ENCODE assay signal across 17 cellular contexts in the genomic region with DNA sequence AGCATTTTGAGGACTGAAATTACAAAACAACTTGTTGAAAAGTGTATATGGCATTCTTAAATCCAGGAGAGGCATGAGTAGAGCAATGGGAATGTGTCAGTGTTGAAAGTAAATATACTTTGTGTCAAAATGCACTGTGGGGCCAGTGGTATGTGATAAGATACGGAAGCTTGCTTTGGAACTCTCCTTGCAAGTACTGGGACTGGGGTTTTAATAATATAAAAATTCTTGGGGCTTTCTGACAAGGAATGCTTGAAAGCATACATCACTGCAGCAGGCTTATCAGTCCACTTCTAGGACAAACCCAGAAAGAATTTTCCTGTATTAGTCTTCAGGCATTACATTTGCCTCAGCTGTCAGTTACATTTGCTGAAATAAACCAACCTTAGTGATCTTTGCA.
DNase-seq lines count a peak whose midpoint lies in the region; ATAC-seq and TF ChIP-seq lines count a peak whose summit lies in the region.
"Had no signal": no experiment of that assay in that cellular context is flagged by ENCODE, and none has a peak within 500 bp of the region (broad histone marks: within the 10 kb centered on the region; RNA-seq: fewer than 3 reads in every experiment).

No MANE protein-coding gene starts in this region.

- DNase-seq in AG09309 (ENCODE audit: low read depth) (peak; percentile 59), PC-3 (peak; percentile 90), fibroblast of pulmonary artery (ENCODE audit: low read depth) (peak; percentile 88), non-pigmented ciliary epithelial cell (ENCODE audit: low read depth) (peak; percentile 78), GF-D8 (lab: John Stamatoyannopoulos, UW) (no peak), G401 (ENCODE audit: low spot score) (no peak)
- DNase-seq: activated CD4-positive, alpha-beta T cell treated with anti-CD3 and anti-CD28 coated beads for 4 hours; hypothalamus; NCI-H82; nephron progenitor cell; RPMI8226 had no signal

- H3K9me2 ChIP-seq in PC-3 (replicated peaks; ENCODE audit: low read length): peaks cover 9% of the 10 kb centered on the region

- in situ Hi-C loops in G401 (cut with HindIII; ENCODE audit: low sequenced_read_pairs): no loop called here

- no peaks in the 10 kb centered on the region for H3K27me3 ChIP-seq in PC-3 (ENCODE audit: low read length)
- H3K27me3 ChIP-seq: BLaER1 treated with 17β-estradiol and CSF1 and Interleukin-3, amounts not matched to agents 10 nM and 100 nM; tibial nerve had no signal

- H3K4me2 ChIP-seq in PC-3 (ENCODE audit: low read length): peak overlapping the region; percentile 0
- H3K4me2 ChIP-seq: BLaER1 treated with 17β-estradiol and CSF1 and Interleukin-3, amounts not matched to agents 10 nM and 100 nM had no signal

- TF ChIP-seq CTCF in AG09309 (IDR thresholded peaks at IDR 0.05; ENCODE audit: control insufficient read depth, insufficient read depth, low read depth, low read length, missing control alignments) (no peak), PC-3 (conservative IDR thresholded peaks at IDR 0.05; ENCODE audit: low read depth, low read length) (no peak), fibroblast of pulmonary artery (IDR thresholded peaks at IDR 0.05; ENCODE audit: low read length, missing control alignments) (no peak)

- no peaks in the 10 kb centered on the region for H3F3A ChIP-seq in PC-3 (ENCODE audit: low read length, unreplicated experiment)

- intact Hi-C loops in PC-3 (cut with micrococcal nuclease): loop anchor here (5.0 kb wide), 1 partner anchor 323 kb away; no protein-coding TSS in a partner anchor

- H2AFZ ChIP-seq in PC-3 (ENCODE audit: low read length): peak overlapping the region; percentile 1

- CTCF ChIA-PET in PC-3 (lab: Charles Lee): no interaction called here

- no peak overlapping the region for H3K27ac ChIP-seq in PC-3 (ENCODE audit: low read length)
- H3K27ac ChIP-seq: BLaER1 treated with 17β-estradiol and CSF1 and Interleukin-3, amounts not matched to agents 10 nM and 100 nM; tibial nerve had no signal

- no TSS peak for BruUV-seq in PC-3 (replicated peaks; lab: Mats Ljungman, UMichigan)

- no peaks in the 10 kb centered on the region for H3K9me3 ChIP-seq in PC-3 (ENCODE audit: low read length)
- H3K9me3 ChIP-seq: BLaER1 treated with 17β-estradiol and CSF1 and Interleukin-3, amounts not matched to agents 10 nM and 100 nM; tibial nerve had no signal

- H3K4me3 ChIP-seq in AG09309 (ENCODE audit: control insufficient read depth, low read depth, low read length): no peak overlapping the region
- no peak overlapping the region for H3K4me3 ChIP-seq in PC-3 (ENCODE audit: low read length)
- H3K4me3 ChIP-seq in fibroblast of pulmonary artery (replicated peaks; ENCODE audit: low read depth, low read length): no peak overlapping the region
- H3K4me3 ChIP-seq: BLaER1 treated with 17β-estradiol and CSF1 and Interleukin-3, amounts not matched to agents 10 nM and 100 nM; tibial nerve had no signal

- H3K36me3 ChIP-seq in PC-3 (ENCODE audit: low read depth, low read length): no peaks in the 10 kb centered on the region
- H3K36me3 ChIP-seq: BLaER1 treated with 17β-estradiol and CSF1 and Interleukin-3, amounts not matched to agents 10 nM and 100 nM; tibial nerve had no signal

- H3K79me2 ChIP-seq in PC-3 (ENCODE audit: low read length): no peaks in the 10 kb centered on the region

- H3K9ac ChIP-seq in PC-3 (ENCODE audit: low read length): no peak overlapping the region
- H3K9ac ChIP-seq: BLaER1 treated with 17β-estradiol and CSF1 and Interleukin-3, amounts not matched to agents 10 nM and 100 nM had no signal

- no peaks in the 10 kb centered on the region for H4K20me1 ChIP-seq in PC-3 (ENCODE audit: low read length)
- H4K20me1 ChIP-seq: BLaER1 treated with 17β-estradiol and CSF1 and Interleukin-3, amounts not matched to agents 10 nM and 100 nM had no signal

- POLR2A ChIA-PET in PC-3 (lab: Charles Lee; ENCODE audit: unreplicated experiment): no interaction called here

- peaks cover 15% of the 10 kb centered on the region for H3K4me1 ChIP-seq in PC-3 (ENCODE audit: insufficient read depth, low read length)
- H3K4me1 ChIP-seq: BLaER1 treated with 17β-estradiol and CSF1 and Interleukin-3, amounts not matched to agents 10 nM and 100 nM had no signal

- ATAC-seq in PC-3 (peak; percentile 96), HG03108 (IDR thresholded peaks at IDR 0.05; ENCODE audit: unreplicated experiment) (no peak), HG02970 (IDR thresholded peaks at IDR 0.05; ENCODE audit: low FRiP score, unreplicated experiment) (no peak)
- ATAC-seq: left lobe of liver, sciatic nerve had no signal

Comparison
In these comparisons a context has a peak if more than half of its experiments do, and no peak if none do; other contexts are left out.
1. DNase-seq: peak in AG09309 (single experiment), PC-3 (single experiment), fibroblast of pulmonary artery (single experiment) and non-pigmented ciliary epithelial cell (single experiment); none in GF-D8 (single experiment) and G401 (single experiment).